2 cellular contexts compared by ENCODE assay signal in the genomic region with DNA sequence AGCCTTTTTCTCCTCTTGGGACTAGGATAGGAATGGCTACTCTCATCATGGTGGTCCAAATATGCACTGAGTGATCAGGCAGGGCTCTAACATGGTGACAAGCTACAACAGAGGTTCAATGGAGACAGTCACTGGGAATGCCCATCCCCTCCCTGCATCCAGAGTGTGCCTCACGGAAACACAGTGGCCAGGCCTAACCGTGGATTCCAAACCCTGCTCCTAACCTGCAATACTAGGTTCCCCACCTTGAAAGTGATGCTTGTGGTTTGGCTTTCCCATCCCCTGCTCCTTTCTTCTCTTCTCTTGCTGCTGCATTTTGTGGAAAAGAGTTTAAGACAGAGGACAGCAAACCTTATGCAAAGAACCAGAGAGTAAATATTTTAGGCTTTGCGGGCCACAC.
TF ChIP-seq lines count a peak whose summit lies in the region.

No MANE protein-coding gene starts in this region.

TF ChIP-seq in IMR-90, 13 proteins besides CTCF, POLR2A, EP300 and RAD21:
- no peak for TF ChIP-seq CEBPB (IDR thresholded peaks at IDR 0.05; ENCODE audit: low read depth, low read length)

TF ChIP-seq in endothelial cell of umbilical vein, 7 proteins besides CTCF, POLR2A, EP300 and RAD21:
- TF ChIP-seq FOS (IDR thresholded peaks at IDR 0.05; ENCODE audit: borderline replicate concordance, insufficient read depth, low read length) (no peak), MYC (IDR thresholded peaks at IDR 0.05; ENCODE audit: low read depth, low read length) (no peak), GATA2 (IDR thresholded peaks at IDR 0.05; ENCODE audit: insufficient read depth, insufficient read length, low read depth, low read length) (no peak), JUN (IDR thresholded peaks at IDR 0.05; ENCODE audit: borderline replicate concordance, insufficient read depth, insufficient read length, low read depth) (no peak), EZH2 (IDR thresholded peaks at IDR 0.05; ENCODE audit: borderline replicate concordance, low read depth, low read length, severe bottlenecking) (no peak), MAX (IDR thresholded peaks at IDR 0.05; ENCODE audit: insufficient read depth, insufficient read length) (no peak), POLR2AphosphoS5 (IDR thresholded peaks at IDR 0.05; ENCODE audit: insufficient read depth, low read depth, low read length) (no peak)
